In genomic region chr4:128812360-128812958, GRCh38 we compare ENCODE assay signal across 8 cellular contexts. TPM values are rescaled to one million over a fixed set of nuclear protein-coding genes. Genes with fewer than 3 reads are reported as not detected.
DNase-seq lines count a peak whose midpoint lies in the region; ATAC-seq and TF ChIP-seq lines count a peak whose summit lies in the region.

No MANE protein-coding gene starts in this region.

- peak in 1 of 3 donors; percentile 67 for DNase-seq in CD4-positive, CD25-positive, alpha-beta regulatory T cell
- DNase-seq in NCI-H748 (lab: John Stamatoyannopoulos, UW; ENCODE audit: unreplicated experiment) (peak; percentile 68), adipocyte (ENCODE audit: low read depth) (peak; percentile 90), left ventricle myocardium superior (peak; percentile 62), prostate gland (ENCODE audit: low spot score) (peak; percentile 23), GM13976 (ENCODE audit: low spot score) (no peak)

- intact Hi-C loops in left ventricle myocardium superior (cut with micrococcal nuclease) (no loop called here), prostate gland (cut with DNase I) (loop anchor here (5.0 to 10.0 kb wide), 4 partner anchors 155 to 525 kb away; partner anchors contain the start of genes C4orf33, PGRMC2 and SCLT1)

- H3K4me1 ChIP-seq in CD4-positive, CD25-positive, alpha-beta regulatory T cell (ENCODE audit: control insufficient read depth, insufficient read depth, low read length, poor library complexity, severe bottlenecking) = peaks cover 44% of the 10 kb centered on the region
- H3K4me1 ChIP-seq in adipocyte (ENCODE audit: control insufficient read depth, insufficient read depth, low read length) (peaks cover 19% of the 10 kb centered on the region), prostate gland (replicated peaks) (no peaks in the 10 kb centered on the region)

- peak overlapping the region; percentile 81 to 82 (median 81) for H3K4me3 Mint-ChIP-seq in CD4-positive, CD25-positive, alpha-beta regulatory T cell

- no peaks in the 10 kb centered on the region for H3K36me3 ChIP-seq in CD4-positive, CD25-positive, alpha-beta regulatory T cell (ENCODE audit: control insufficient read depth, insufficient read depth, low read length)
- peaks cover 3% of the 10 kb centered on the region for H3K36me3 ChIP-seq in adipocyte (ENCODE audit: control insufficient read depth, insufficient read depth, low read length, severe bottlenecking)
- H3K36me3 ChIP-seq in prostate gland = no peaks in the 10 kb centered on the region

- H3K27me3 ChIP-seq in CD4-positive, CD25-positive, alpha-beta regulatory T cell (ENCODE audit: control insufficient read depth, insufficient read depth, low read length) = no peaks in the 10 kb centered on the region
- H3K27me3 ChIP-seq in adipocyte (replicated peaks; ENCODE audit: control insufficient read depth, insufficient read depth, low read length) (no peaks in the 10 kb centered on the region), prostate gland (replicated peaks; ENCODE audit: insufficient read depth) (no peaks in the 10 kb centered on the region)

- H3K4me3 ChIP-seq in CD4-positive, CD25-positive, alpha-beta regulatory T cell (ENCODE audit: low read depth, low read length) = peak overlapping the region; percentile 82
- H3K4me3 ChIP-seq in adipocyte (ENCODE audit: low read length) (peak overlapping the region; percentile 99), prostate gland (peak overlapping the region; percentile 59 to 80)

- H3K27ac Mint-ChIP-seq in CD4-positive, CD25-positive, alpha-beta regulatory T cell = peak overlapping the region in 1 of 3 donors; percentile 72

- no peaks in the 10 kb centered on the region for H3K9me3 ChIP-seq in CD4-positive, CD25-positive, alpha-beta regulatory T cell (ENCODE audit: control insufficient read depth in 2 of 2, low read length in 2 of 2)
- no peaks in the 10 kb centered on the region for H3K9me3 ChIP-seq in adipocyte (ENCODE audit: control insufficient read depth, low read length)
- H3K9me3 ChIP-seq in prostate gland = no peaks in the 10 kb centered on the region

- no peaks in the 10 kb centered on the region for H3K36me3 Mint-ChIP-seq in CD4-positive, CD25-positive, alpha-beta regulatory T cell

- H3K27me3 Mint-ChIP-seq in CD4-positive, CD25-positive, alpha-beta regulatory T cell = no peaks in the 10 kb centered on the region

- in situ Hi-C loops in GM13976 (cut with MboI; ENCODE audit: low sequenced_read_pairs, unreplicated experiment) = no loop called here

- under 1% methylated on average over 48 of the region's 48 CpGs for WGBS in prostate gland

- peak overlapping the region; percentile 84 for H3K27ac ChIP-seq in CD4-positive, CD25-positive, alpha-beta regulatory T cell (ENCODE audit: insufficient read depth, low read length, poor library complexity, severe bottlenecking)
- H3K27ac ChIP-seq in prostate gland = peak overlapping the region; percentile 85 to 89

- peaks cover 27 to 53% (median 40%) of the 10 kb centered on the region in 4 donors for H3K4me1 Mint-ChIP-seq in CD4-positive, CD25-positive, alpha-beta regulatory T cell

- peaks cover 0 to 1% (median 0%) of the 10 kb centered on the region in 7 donors for H3K9me3 Mint-ChIP-seq in CD4-positive, CD25-positive, alpha-beta regulatory T cell

- no peak for TF ChIP-seq POLR2A in prostate gland (IDR thresholded peaks at IDR 0.05)

- H3K9ac ChIP-seq in adipocyte (ENCODE audit: low read length) = peak overlapping the region; percentile 100

- no peak for ATAC-seq in CD4-positive, CD25-positive, alpha-beta regulatory T cell (ENCODE audit: low read depth in 2 of 2)
- ATAC-seq in GM18867 (IDR thresholded peaks at IDR 0.05; ENCODE audit: unreplicated experiment) (peak; percentile 10), HG03139 (IDR thresholded peaks at IDR 0.05; ENCODE audit: unreplicated experiment) (peak; percentile 5), left ventricle myocardium superior (peak; percentile 1)

- no peak for TF ChIP-seq CTCF in prostate gland (IDR thresholded peaks at IDR 0.05)
- no peak for TF ChIP-seq CTCF in GM13976 (IDR thresholded peaks at IDR 0.05; ENCODE audit: borderline replicate concordance, control extremely low read depth, extremely low read depth, insufficient read depth, missing control alignments)

RNA-seq across cellular contexts. Expression of gene JADE1, which starts 3.0 kb away (rescaled TPM):
- 50.8 TPM for total RNA-seq in CD4-positive, CD25-positive, alpha-beta regulatory T cell
- 10 to 100 TPM; 26.1 to 40.3 (median 33.6) TPM for polyA plus RNA-seq in CD4-positive, CD25-positive, alpha-beta regulatory T cell
- 24.4 TPM for total RNA-seq in left ventricle myocardium superior
- total RNA-seq in prostate gland = 10 to 100 TPM; 31.6 to 33.9 TPM

Comparison
In these comparisons a context has a peak if more than half of its experiments do, and no peak if none do; other contexts are left out.
1. ATAC-seq: peak in GM18867 (single experiment), HG03139 (single experiment) and left ventricle myocardium superior (single experiment); none in CD4-positive, CD25-positive, alpha-beta regulatory T cell (0 of 2).
2. Peak in every context shown above with its lines, with median percentiles within 50 percentile points of each other: H3K4me3 ChIP-seq.